Comparison of ENCODE assay signal across 8 cellular contexts in genomic region chr11:6655020-6655789, GRCh38. TPM values are rescaled to one million over a fixed set of nuclear protein-coding genes. Genes with fewer than 3 reads are reported as not detected.
DNase-seq lines count a peak whose midpoint lies in the region; ATAC-seq, FAIRE-seq and TF ChIP-seq lines count a peak whose summit lies in the region.

No MANE protein-coding gene starts in this region.

- intact Hi-C loops in activated CD4-positive, alpha-beta T cell treated with anti-CD3 and anti-CD28 coated beads for 36 hours (cut with DNase I, micrococcal nuclease), result no loop called here
- intact Hi-C loops in activated CD4-positive, alpha-beta T cell treated with anti-CD3 and anti-CD28 coated beads, Interleukin-2, amount 10 ng/mL, durations not matched to agents 24 days and 14 days (cut with micrococcal nuclease), result loop anchor here (2.0 kb wide), 1 partner anchor 16 kb away; no protein-coding TSS in a partner anchor
- intact Hi-C loops in GM12878 (cut with micrococcal nuclease; ENCODE audit: unreplicated experiment) (no loop called here), right lobe of liver (cut with DNase I) (no loop called here)

- H3K79me2 ChIP-seq in GM12878 (ENCODE audit: control insufficient read depth, insufficient read depth, low read length), result no peaks in the 10 kb centered on the region

- POLR2A ChIA-PET in activated CD4-positive, alpha-beta T cell treated with anti-CD3 and anti-CD28 coated beads for 36 hours (lab: Charles Lee), result no interaction called here
- POLR2A ChIA-PET in GM12878 (lab: Charles Lee), result no interaction called here

- H3K36me3 ChIP-seq in GM12878 (ENCODE audit: control insufficient read depth in 2 of 2, insufficient read depth in 2 of 2, low read length in 1 of 2), result no peaks in the 10 kb centered on the region
- H3K36me3 ChIP-seq in right lobe of liver, result no peaks in the 10 kb centered on the region
- no peaks in the 10 kb centered on the region for H3K36me3 ChIP-seq in stomach smooth muscle (ENCODE audit: control insufficient read depth in 2 of 2, insufficient read depth in 2 of 2, low read length in 2 of 2)

- peaks cover 10% of the 10 kb centered on the region for H3K27me3 Mint-ChIP-seq in activated CD4-positive, alpha-beta T cell treated with anti-CD3 and anti-CD28 coated beads for 36 hours
- peaks cover 16% of the 10 kb centered on the region for H3K27me3 Mint-ChIP-seq in activated CD4-positive, alpha-beta T cell treated with anti-CD3 and anti-CD28 coated beads, Interleukin-2, amount 10 ng/mL, durations not matched to agents 24 days and 14 days

- ATAC-seq in activated CD4-positive, alpha-beta T cell treated with anti-CD3 and anti-CD28 coated beads for 36 hours, result peak; percentile 35
- ATAC-seq in GM12878 (no peak), right lobe of liver (peak; percentile 41 to 57 (median 54)), HG03439 (IDR thresholded peaks at IDR 0.05; ENCODE audit: unreplicated experiment) (no peak), HG03025 (IDR thresholded peaks at IDR 0.05; ENCODE audit: low FRiP score, unreplicated experiment) (no peak)

- no peak overlapping the region for H3K4me3 ChIP-seq in GM12878
- H3K4me3 ChIP-seq in right lobe of liver, result peak overlapping the region in 2 of 3 donors; percentile 16 to 31
- H3K4me3 ChIP-seq in stomach smooth muscle (ENCODE audit: low read length in 2 of 2), result peak overlapping the region; percentile 83 to 84

- no peaks in the 10 kb centered on the region for H3K36me3 Mint-ChIP-seq in activated CD4-positive, alpha-beta T cell treated with anti-CD3 and anti-CD28 coated beads for 36 hours (ENCODE audit: low read depth)
- H3K36me3 Mint-ChIP-seq in activated CD4-positive, alpha-beta T cell treated with anti-CD3 and anti-CD28 coated beads, Interleukin-2, amount 10 ng/mL, durations not matched to agents 24 days and 14 days (ENCODE audit: low read depth), result peaks cover 3% of the 10 kb centered on the region

- H3K27me3 ChIP-seq in GM12878 (replicated peaks in 1 of 2; ENCODE audit: control insufficient read depth in 2 of 2, insufficient read depth in 2 of 2, low read length in 1 of 2) (peaks cover 4% of the 10 kb centered on the region in 2 experiments), right lobe of liver (no peaks in the 10 kb centered on the region), stomach smooth muscle (ENCODE audit: control insufficient read depth in 1 of 2, insufficient read depth in 2 of 2, low read length in 2 of 2) (no peaks in the 10 kb centered on the region)

- SMC1A ChIA-PET in GM12878 (lab: Charles Lee; ENCODE audit: uncharacterized antibody, unreplicated experiment), result no interaction called here

- TF ChIP-seq CTCF in GM12878 (IDR thresholded peaks at IDR 0.05 in 2 of 3, conservative IDR thresholded peaks at IDR 0.05 in 1 of 3; ENCODE audit: control insufficient read depth in 2 of 3, extremely low read depth in 1 of 3, insufficient read depth in 1 of 3, low read depth in 3 of 3, low read length in 3 of 3) (no peak), right lobe of liver (IDR thresholded peaks at IDR 0.05) (no peak)

- TF ChIP-seq POLR2A in GM12878 (IDR thresholded peaks at IDR 0.05; ENCODE audit: low read depth, low read length) (0 out of 2 replicates have a peak, but pooled peaks have one; percentile 38), right lobe of liver (IDR thresholded peaks at IDR 0.05) (no peak)

- RAD21 ChIA-PET in GM12878 (lab: Charles Lee; ENCODE audit: unreplicated experiment), result no interaction called here

- 23% methylated on average over 53 of the region's 84 CpGs for WGBS in GM12878 (ENCODE audit: insufficient coverage, insufficient replicate concordance, low lambda C conversion rate, missing lambda C conversion rate)
- 25% methylated on average over 14 of the region's 84 CpGs for WGBS in right lobe of liver (ENCODE audit: insufficient coverage, low coverage, low lambda C conversion rate, missing lambda C conversion rate)

- CTCF ChIA-PET in activated CD4-positive, alpha-beta T cell treated with anti-CD3 and anti-CD28 coated beads for 36 hours (lab: Charles Lee), result no interaction called here
- CTCF ChIA-PET in GM12878 (lab: Yijun Ruan, JAX), result no interaction called here

- no peak overlapping the region for H2AFZ ChIP-seq in GM12878 (ENCODE audit: control insufficient read depth, low read depth, low read length)

- H3K4me3 Mint-ChIP-seq in activated CD4-positive, alpha-beta T cell treated with anti-CD3 and anti-CD28 coated beads for 36 hours, result no peak overlapping the region
- H3K4me3 Mint-ChIP-seq in activated CD4-positive, alpha-beta T cell treated with anti-CD3 and anti-CD28 coated beads, Interleukin-2, amount 10 ng/mL, durations not matched to agents 24 days and 14 days, result no peak overlapping the region

- peaks cover 4% of the 10 kb centered on the region for H3K4me1 Mint-ChIP-seq in activated CD4-positive, alpha-beta T cell treated with anti-CD3 and anti-CD28 coated beads for 36 hours
- H3K4me1 Mint-ChIP-seq in activated CD4-positive, alpha-beta T cell treated with anti-CD3 and anti-CD28 coated beads, Interleukin-2, amount 10 ng/mL, durations not matched to agents 24 days and 14 days, result peaks cover 5% of the 10 kb centered on the region

- no peaks in the 10 kb centered on the region for H3K9me3 Mint-ChIP-seq in activated CD4-positive, alpha-beta T cell treated with anti-CD3 and anti-CD28 coated beads for 36 hours (ENCODE audit: low read depth)
- H3K9me3 Mint-ChIP-seq in activated CD4-positive, alpha-beta T cell treated with anti-CD3 and anti-CD28 coated beads, Interleukin-2, amount 10 ng/mL, durations not matched to agents 24 days and 14 days, result no peaks in the 10 kb centered on the region

- H3K9ac ChIP-seq in GM12878 (ENCODE audit: control insufficient read depth, insufficient read depth, low read length) (no peak overlapping the region), stomach smooth muscle (ENCODE audit: low read length in 2 of 2) (peak overlapping the region; percentile 55 to 83)

- H3K4me1 ChIP-seq in GM12878 (ENCODE audit: control insufficient read depth, insufficient read depth, low read length), result no peaks in the 10 kb centered on the region
- no peaks in the 10 kb centered on the region for H3K4me1 ChIP-seq in right lobe of liver
- peaks cover 23% of the 10 kb centered on the region for H3K4me1 ChIP-seq in stomach smooth muscle (ENCODE audit: control insufficient read depth, insufficient read depth, low read length)

- no peak overlapping the region; the same call in 1 of the 2 replicates for H3K4me2 ChIP-seq in GM12878 (ENCODE audit: control insufficient read depth, insufficient read depth)

- in situ Hi-C loops in GM12878 (cut with MboI), result no loop called here

- H3K27ac ChIP-seq in GM12878 (ENCODE audit: control insufficient read depth, insufficient read depth) (no peak overlapping the region), right lobe of liver (peak overlapping the region in 1 of 3 donors; percentile 43), stomach smooth muscle (ENCODE audit: low read length) (peak overlapping the region; percentile 73)

- DNase-seq in activated CD4-positive, alpha-beta T cell treated with anti-CD3 and anti-CD28 coated beads for 36 hours, result peak; percentile 55
- DNase-seq in activated CD4-positive, alpha-beta T cell treated with anti-CD3 and anti-CD28 coated beads, Interleukin-2, amount 10 ng/mL, durations not matched to agents 24 days and 14 days, result no peak
- DNase-seq in GM12878 (ENCODE audit: low read depth, low spot score) (no peak), right lobe of liver (no peak), HuH-7 (ENCODE audit: low spot score) (no peak)

- H3K9me3 ChIP-seq in GM12878 (replicated peaks; ENCODE audit: control insufficient read depth, insufficient read depth, low read length) (no peaks in the 10 kb centered on the region), right lobe of liver (no peaks in the 10 kb centered on the region), stomach smooth muscle (ENCODE audit: control insufficient read depth in 2 of 2, low read length in 2 of 2) (no peaks in the 10 kb centered on the region)

- no peak overlapping the region for H3K27ac Mint-ChIP-seq in activated CD4-positive, alpha-beta T cell treated with anti-CD3 and anti-CD28 coated beads for 36 hours
- no peak overlapping the region for H3K27ac Mint-ChIP-seq in activated CD4-positive, alpha-beta T cell treated with anti-CD3 and anti-CD28 coated beads, Interleukin-2, amount 10 ng/mL, durations not matched to agents 24 days and 14 days

- no peak for TF ChIP-seq RAD21 in GM12878 (IDR thresholded peaks at IDR 0.05; ENCODE audit: insufficient read depth, low read depth, low read length)

- no peak for FAIRE-seq in GM12878 (lab: Jason Lieb, UNC)

- no peaks in the 10 kb centered on the region for H4K20me1 ChIP-seq in GM12878 (ENCODE audit: control insufficient read depth, insufficient read depth)

- TF ChIP-seq EP300 in GM12878 (IDR thresholded peaks at IDR 0.05; ENCODE audit: borderline replicate concordance in 1 of 2, control insufficient read depth in 1 of 2, low read depth in 2 of 2, low read length in 2 of 2), result no peak

- BruUV-seq in GM12878 (replicated peaks; lab: Mats Ljungman, UMichigan), result no TSS peak

RNA-seq across cellular contexts. Expression of gene DCHS1, which starts 0.4 kb away (rescaled TPM):
- under 1 TPM; 0.78 to 0.91 TPM for total RNA-seq in activated CD4-positive, alpha-beta T cell treated with anti-CD3 and anti-CD28 coated beads for 36 hours
- 0.35 and 0.36 TPM in 2 replicates for total RNA-seq in activated CD4-positive, alpha-beta T cell treated with anti-CD3 and anti-CD28 coated beads, Interleukin-2, amount 10 ng/mL, durations not matched to agents 24 days and 14 days
- total RNA-seq in GM12878 (2013; cell fraction: nucleolus; rRNA removed), result 0.56 and 0.92 TPM in 2 replicates
- total RNA-seq in GM12878 (2014; rRNA removed) (0.34 and 0.38 TPM in 2 replicates), GM12878 (2014; rRNA removed; fragmentation: Illumina TruSeq; extraction: Trizol) (0.14 and 0.18 TPM in 2 replicates), GM12878 (2021) (0.56 and 0.64 TPM in 2 replicates), right lobe of liver (1 to 10 TPM; 1.8 to 9.2 (median 4.1) TPM)
- 0.17 TPM for polyA plus RNA-seq in GM12878 (2011; ENCODE audit: low read depth)
- polyA plus RNA-seq in GM12878 (2011; rRNA removed) (0.01 and 0.04 TPM in 2 replicates), GM12878 (2014; fragmentation: Illumina TruSeq; extraction: Trizol) (0.02 and 0.22 TPM in 2 replicates), GM12878 (2014; fragmentation: Nextera tagmentation; extraction: Ambion mirVana) (under 1 TPM in 1 of 2 experiments, not detected in 1; 0.02 TPM), GM12878 (2014; rRNA removed) (0.47 and 0.66 TPM in 2 replicates), GM12878 (2016; fragmentation: Nextera tagmentation; extraction: Ambion mirVana) (under 1 TPM; 0.04 to 0.09 TPM)
- polyA plus RNA-seq in GM12878 (2011; cell fraction: cytosol; rRNA removed), result 0.01 and 0.02 TPM in 2 replicates
- 0.31 and 0.32 TPM in 2 replicates for polyA plus RNA-seq in GM12878 (2011; cell fraction: nucleus; rRNA removed)
- 0.51 and 0.58 TPM in 2 replicates for polyA plus RNA-seq in GM12878 (2012)
- polyA minus RNA-seq in GM12878 (2011; rRNA and poly(A)+ RNA removed), result under 0.01 and 0.10 TPM in 2 replicates
- 0.10 TPM in 1 of 2 replicates, not detected in the other for polyA minus RNA-seq in GM12878 (2011; cell fraction: cytosol; rRNA and poly(A)+ RNA removed)
- polyA minus RNA-seq in GM12878 (2011; cell fraction: nucleus; rRNA and poly(A)+ RNA removed), result 0.12 and 0.19 TPM in 2 replicates

RNA-seq across cellular contexts. Expression of gene MRPL17, which starts 27.9 kb away (rescaled TPM):
- total RNA-seq in activated CD4-positive, alpha-beta T cell treated with anti-CD3 and anti-CD28 coated beads for 36 hours, result 100 to 1,000 TPM; 118 to 156 TPM
- 135 and 146 TPM in 2 replicates for total RNA-seq in activated CD4-positive, alpha-beta T cell treated with anti-CD3 and anti-CD28 coated beads, Interleukin-2, amount 10 ng/mL, durations not matched to agents 24 days and 14 days
- total RNA-seq in GM12878 (2013; cell fraction: nucleolus; rRNA removed), result 35.2 and 38.1 TPM in 2 replicates
- total RNA-seq in GM12878 (2014; rRNA removed), result 82.9 and 83.8 TPM in 2 replicates
- 55.1 and 63.3 TPM in 2 replicates for total RNA-seq in GM12878 (2014; rRNA removed; fragmentation: Illumina TruSeq; extraction: Trizol)
- 85.8 and 91.7 TPM in 2 replicates for total RNA-seq in GM12878 (2021)
- 31.4 TPM for polyA plus RNA-seq in GM12878 (2011; ENCODE audit: low read depth)
- 70.3 and 97.9 TPM in 2 replicates for polyA plus RNA-seq in GM12878 (2011; rRNA removed)
- polyA plus RNA-seq in GM12878 (2011; cell fraction: cytosol; rRNA removed), result 67.2 and 75.4 TPM in 2 replicates
- polyA plus RNA-seq in GM12878 (2011; cell fraction: nucleus; rRNA removed), result 42.4 and 59.5 TPM in 2 replicates
- 58.8 and 64.2 TPM in 2 replicates for polyA plus RNA-seq in GM12878 (2012)
- polyA plus RNA-seq in GM12878 (2014; fragmentation: Illumina TruSeq; extraction: Trizol), result 35.2 and 60.3 TPM in 2 replicates
- polyA plus RNA-seq in GM12878 (2014; fragmentation: Nextera tagmentation; extraction: Ambion mirVana), result 100 to 1,000 TPM; 170 to 171 TPM
- 80.6 and 83.5 TPM in 2 replicates for polyA plus RNA-seq in GM12878 (2014; rRNA removed)
- polyA plus RNA-seq in GM12878 (2016; fragmentation: Nextera tagmentation; extraction: Ambion mirVana), result 100 to 1,000 TPM; 122 to 134 TPM
- polyA minus RNA-seq in GM12878 (2011; rRNA and poly(A)+ RNA removed), result 47.5 and 64.9 TPM in 2 replicates
- 26.2 and 33.4 TPM in 2 replicates for polyA minus RNA-seq in GM12878 (2011; cell fraction: cytosol; rRNA and poly(A)+ RNA removed)
- polyA minus RNA-seq in GM12878 (2011; cell fraction: nucleus; rRNA and poly(A)+ RNA removed), result 41.6 and 57.0 TPM in 2 replicates
- total RNA-seq in right lobe of liver, result 10 to 100 TPM; 10.7 to 21.6 (median 17.3) TPM

RNA-seq across cellular contexts. Expression of gene TPP1, which starts 36.0 kb away (rescaled TPM):
- total RNA-seq in activated CD4-positive, alpha-beta T cell treated with anti-CD3 and anti-CD28 coated beads for 36 hours, result 10 to 100 TPM; 38.1 to 47.9 TPM
- total RNA-seq in activated CD4-positive, alpha-beta T cell treated with anti-CD3 and anti-CD28 coated beads, Interleukin-2, amount 10 ng/mL, durations not matched to agents 24 days and 14 days, result 32.2 and 35.2 TPM in 2 replicates
- total RNA-seq in GM12878 (2013; cell fraction: nucleolus; rRNA removed), result 113 and 122 TPM in 2 replicates
- total RNA-seq in GM12878 (2014; rRNA removed) (12.8 and 14.8 TPM in 2 replicates), GM12878 (2014; rRNA removed; fragmentation: Illumina TruSeq; extraction: Trizol) (7.7 and 9.3 TPM in 2 replicates), GM12878 (2021) (35.0 and 49.2 TPM in 2 replicates), right lobe of liver (100 to 1,000 TPM in 2 of 6 experiments, 10 to 100 TPM in 4; 62.5 to 159 (median 81.0) TPM)
- polyA plus RNA-seq in GM12878 (2011; ENCODE audit: low read depth), result 79.8 TPM
- polyA plus RNA-seq in GM12878 (2011; rRNA removed) (51.8 and 64.6 TPM in 2 replicates), GM12878 (2014; fragmentation: Illumina TruSeq; extraction: Trizol) (58.9 and 71.1 TPM in 2 replicates), GM12878 (2014; fragmentation: Nextera tagmentation; extraction: Ambion mirVana) (10 to 100 TPM in 1 of 2 experiments, 1 to 10 TPM in 1; 7.5 to 14.4 TPM), GM12878 (2014; rRNA removed) (45.0 and 50.3 TPM in 2 replicates), GM12878 (2016; fragmentation: Nextera tagmentation; extraction: Ambion mirVana) (10 to 100 TPM; 38.0 to 38.6 TPM)
- polyA plus RNA-seq in GM12878 (2011; cell fraction: cytosol; rRNA removed), result 41.7 and 60.9 TPM in 2 replicates
- 249 and 317 TPM in 2 replicates for polyA plus RNA-seq in GM12878 (2011; cell fraction: nucleus; rRNA removed)
- polyA plus RNA-seq in GM12878 (2012), result 59.6 and 62.7 TPM in 2 replicates
- 42.7 and 57.7 TPM in 2 replicates for polyA minus RNA-seq in GM12878 (2011; rRNA and poly(A)+ RNA removed)
- 12.2 and 21.0 TPM in 2 replicates for polyA minus RNA-seq in GM12878 (2011; cell fraction: cytosol; rRNA and poly(A)+ RNA removed)
- polyA minus RNA-seq in GM12878 (2011; cell fraction: nucleus; rRNA and poly(A)+ RNA removed), result 43.4 and 44.5 TPM in 2 replicates

RNA-seq across cellular contexts. Expression of gene TAF10, which starts 43.2 kb away (rescaled TPM):
- 100 to 1,000 TPM; 133 to 152 TPM for total RNA-seq in activated CD4-positive, alpha-beta T cell treated with anti-CD3 and anti-CD28 coated beads for 36 hours
- total RNA-seq in activated CD4-positive, alpha-beta T cell treated with anti-CD3 and anti-CD28 coated beads, Interleukin-2, amount 10 ng/mL, durations not matched to agents 24 days and 14 days, result 140 and 141 TPM in 2 replicates
- 12.9 and 13.0 TPM in 2 replicates for total RNA-seq in GM12878 (2013; cell fraction: nucleolus; rRNA removed)
- total RNA-seq in GM12878 (2014; rRNA removed) (167 and 172 TPM in 2 replicates), GM12878 (2014; rRNA removed; fragmentation: Illumina TruSeq; extraction: Trizol) (115 and 120 TPM in 2 replicates), GM12878 (2021) (184 and 192 TPM in 2 replicates), right lobe of liver (10 to 100 TPM; 47.3 to 81.9 (median 60.4) TPM)
- 24.6 TPM for polyA plus RNA-seq in GM12878 (2011; ENCODE audit: low read depth)
- polyA plus RNA-seq in GM12878 (2011; rRNA removed) (88.7 and 152 TPM in 2 replicates), GM12878 (2014; fragmentation: Illumina TruSeq; extraction: Trizol) (146 and 159 TPM in 2 replicates), GM12878 (2014; fragmentation: Nextera tagmentation; extraction: Ambion mirVana) (10 to 100 TPM; 27.2 to 78.9 TPM), GM12878 (2014; rRNA removed) (251 and 257 TPM in 2 replicates), GM12878 (2016; fragmentation: Nextera tagmentation; extraction: Ambion mirVana) (100 to 1,000 TPM in 1 of 2 experiments, 10 to 100 TPM in 1; 26.7 to 203 TPM)
- 130 and 152 TPM in 2 replicates for polyA plus RNA-seq in GM12878 (2011; cell fraction: cytosol; rRNA removed)
- 111 and 132 TPM in 2 replicates for polyA plus RNA-seq in GM12878 (2011; cell fraction: nucleus; rRNA removed)
- polyA plus RNA-seq in GM12878 (2012), result 202 and 218 TPM in 2 replicates
- 40.4 and 53.3 TPM in 2 replicates for polyA minus RNA-seq in GM12878 (2011; rRNA and poly(A)+ RNA removed)
- polyA minus RNA-seq in GM12878 (2011; cell fraction: cytosol; rRNA and poly(A)+ RNA removed), result 18.0 and 36.9 TPM in 2 replicates
- 21.3 and 29.7 TPM in 2 replicates for polyA minus RNA-seq in GM12878 (2011; cell fraction: nucleus; rRNA and poly(A)+ RNA removed)

RNA-seq across cellular contexts. Expression of gene ILK, which starts 51.6 kb away (rescaled TPM):
- total RNA-seq in activated CD4-positive, alpha-beta T cell treated with anti-CD3 and anti-CD28 coated beads for 36 hours, result 10 to 100 TPM; 85.6 to 89.0 TPM
- total RNA-seq in activated CD4-positive, alpha-beta T cell treated with anti-CD3 and anti-CD28 coated beads, Interleukin-2, amount 10 ng/mL, durations not matched to agents 24 days and 14 days, result 89.6 and 92.4 TPM in 2 replicates
- total RNA-seq in GM12878 (2013; cell fraction: nucleolus; rRNA removed), result 79.6 and 83.1 TPM in 2 replicates
- 73.7 and 74.2 TPM in 2 replicates for total RNA-seq in GM12878 (2014; rRNA removed)
- total RNA-seq in GM12878 (2014; rRNA removed; fragmentation: Illumina TruSeq; extraction: Trizol), result 75.0 and 76.6 TPM in 2 replicates
- total RNA-seq in GM12878 (2021), result 90.4 and 90.7 TPM in 2 replicates
- 64.4 TPM for polyA plus RNA-seq in GM12878 (2011; ENCODE audit: low read depth)
- 121 and 163 TPM in 2 replicates for polyA plus RNA-seq in GM12878 (2011; rRNA removed)
- polyA plus RNA-seq in GM12878 (2011; cell fraction: cytosol; rRNA removed), result 207 and 217 TPM in 2 replicates
- polyA plus RNA-seq in GM12878 (2011; cell fraction: nucleus; rRNA removed), result 211 and 266 TPM in 2 replicates
- polyA plus RNA-seq in GM12878 (2012), result 69.8 and 84.3 TPM in 2 replicates
- 108 and 111 TPM in 2 replicates for polyA plus RNA-seq in GM12878 (2014; fragmentation: Illumina TruSeq; extraction: Trizol)
- 10 to 100 TPM; 51.8 to 77.8 TPM for polyA plus RNA-seq in GM12878 (2014; fragmentation: Nextera tagmentation; extraction: Ambion mirVana)
- polyA plus RNA-seq in GM12878 (2014; rRNA removed), result 91.9 and 93.7 TPM in 2 replicates
- polyA plus RNA-seq in GM12878 (2016; fragmentation: Nextera tagmentation; extraction: Ambion mirVana), result 100 to 1,000 TPM; 105 to 124 TPM
- 129 and 149 TPM in 2 replicates for polyA minus RNA-seq in GM12878 (2011; rRNA and poly(A)+ RNA removed)
- polyA minus RNA-seq in GM12878 (2011; cell fraction: cytosol; rRNA and poly(A)+ RNA removed), result 31.7 and 42.2 TPM in 2 replicates
- polyA minus RNA-seq in GM12878 (2011; cell fraction: nucleus; rRNA and poly(A)+ RNA removed), result 47.0 and 71.9 TPM in 2 replicates
- total RNA-seq in right lobe of liver, result 10 to 100 TPM; 33.4 to 79.9 (median 55.0) TPM

Comparison
In these comparisons a context has a peak if more than half of its experiments do, and no peak if none do; other contexts are left out.
1. ATAC-seq: peak in activated CD4-positive, alpha-beta T cell treated with anti-CD3 and anti-CD28 coated beads for 36 hours (single experiment) and right lobe of liver (4 of 4); none in GM12878 (single experiment), HG03439 (single experiment) and HG03025 (single experiment).